8 cellular contexts compared by ENCODE assay signal in the genomic region with DNA sequence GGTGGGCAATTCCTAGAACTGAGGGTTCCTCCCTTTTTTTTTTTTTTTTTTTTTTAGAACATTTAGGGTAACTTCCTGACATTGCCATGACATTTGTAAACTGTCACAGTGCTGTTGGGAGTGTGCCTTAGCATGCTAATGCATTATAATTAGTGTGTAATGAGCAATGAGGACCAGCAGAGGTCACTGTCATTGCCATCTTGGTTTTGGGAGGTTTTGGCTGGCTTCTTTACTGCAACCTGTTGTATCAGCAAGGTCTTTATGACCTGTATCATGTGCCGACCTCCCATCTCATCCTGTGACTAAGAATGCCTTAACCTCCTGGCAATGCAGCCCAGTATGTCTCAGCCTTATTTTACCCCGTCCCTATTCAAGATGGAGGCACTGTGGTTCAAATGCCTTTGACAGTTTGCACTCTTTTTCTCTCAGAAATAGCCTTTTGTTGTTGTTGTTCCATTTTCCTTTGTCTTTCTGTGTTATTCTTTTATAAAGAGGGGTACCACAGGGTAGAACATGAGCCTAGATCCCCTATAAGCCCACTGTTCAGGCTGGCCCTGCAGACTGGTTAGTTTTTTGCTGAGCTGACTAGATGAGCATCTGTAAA.
DNase-seq lines count a peak whose midpoint lies in the region; ATAC-seq and TF ChIP-seq lines count a peak whose summit lies in the region.

No MANE protein-coding gene starts in this region.

- peak; percentile 61 for TF ChIP-seq CTCF in retinal pigment epithelial cell (conservative IDR thresholded peaks at IDR 0.05; ENCODE audit: low read depth, low read length)

- H3K9me3 ChIP-seq in effector memory CD4-positive, alpha-beta T cell (ENCODE audit: control insufficient read depth, low read length), result no peaks in the 10 kb centered on the region

- no peak overlapping the region for H3K4me3 ChIP-seq in effector memory CD4-positive, alpha-beta T cell (ENCODE audit: insufficient read depth, low read depth, low read length, poor library complexity, severe bottlenecking)
- no peak overlapping the region for H3K4me3 ChIP-seq in retinal pigment epithelial cell (ENCODE audit: low read length)

- H3K27me3 ChIP-seq in effector memory CD4-positive, alpha-beta T cell (replicated peaks; ENCODE audit: control insufficient read depth, insufficient read depth, low read length, poor library complexity, severe bottlenecking), result no peaks in the 10 kb centered on the region

- peak; percentile 31 for DNase-seq in NCI-H2196 (lab: John Stamatoyannopoulos, UW; ENCODE audit: unreplicated experiment)
- DNase-seq in NCI-H2196 treated with DMSO at 0.1 percent for 48 hours (lab: John Stamatoyannopoulos, UW; ENCODE audit: unreplicated experiment), result no peak
- DNase-seq in NCI-H774 (lab: John Stamatoyannopoulos, UW), result peak; percentile 27
- peak in 2 of 3 donors; percentile 4 to 20 for DNase-seq in effector memory CD4-positive, alpha-beta T cell
- DNase-seq in retinal pigment epithelial cell (ENCODE audit: low read depth), result no peak
- no peak for DNase-seq in NCI-H526 treated with DMSO at 0.1 percent for 48 hours (lab: John Stamatoyannopoulos, UW)

- ATAC-seq in GM21529 (IDR thresholded peaks at IDR 0.05; ENCODE audit: unreplicated experiment) (peak; percentile 76), GM19328 (IDR thresholded peaks at IDR 0.05; ENCODE audit: unreplicated experiment) (no peak)

- H3K27ac ChIP-seq in effector memory CD4-positive, alpha-beta T cell (ENCODE audit: insufficient read depth, low read length, poor library complexity, severe bottlenecking), result no peak overlapping the region

- peaks cover 4% of the 10 kb centered on the region for H3K4me1 ChIP-seq in effector memory CD4-positive, alpha-beta T cell (ENCODE audit: control insufficient read depth, insufficient read depth, low read length, poor library complexity, severe bottlenecking)

- no peaks in the 10 kb centered on the region for H3K36me3 ChIP-seq in effector memory CD4-positive, alpha-beta T cell (ENCODE audit: control insufficient read depth, insufficient read depth, low read length)

Comparison
In these comparisons a context has a peak if more than half of its experiments do, and no peak if none do; other contexts are left out.
1. DNase-seq: peak in NCI-H2196 (single experiment), NCI-H774 (single experiment) and effector memory CD4-positive, alpha-beta T cell (2 of 3); none in NCI-H2196 treated with DMSO at 0.1 percent for 48 hours (single experiment), retinal pigment epithelial cell (single experiment) and NCI-H526 treated with DMSO at 0.1 percent for 48 hours (single experiment).